23 cellular contexts compared by ENCODE assay signal in genomic region chr3:183481582-183481981, GRCh38. TPM values are rescaled to one million over a fixed set of nuclear protein-coding genes. Genes with fewer than 3 reads are reported as not detected.
A peak's percentile ranks its signal among the peaks of the same experiment; 100 is the strongest.
DNase-seq lines count a peak whose midpoint lies in the region; ATAC-seq, FAIRE-seq and TF ChIP-seq lines count a peak whose summit lies in the region.
"Had no signal": no experiment of that assay in that cellular context is flagged by ENCODE, and none has a peak within 500 bp of the region (broad histone marks: within the 10 kb centered on the region; RNA-seq: fewer than 3 reads in every experiment).

No MANE protein-coding gene starts in this region.

- H3K4me3 ChIP-seq in GM23248: no peak overlapping the region
- H3K4me3 ChIP-seq in keratinocyte (ENCODE audit: control insufficient read depth in 2 of 3, extremely low read depth in 1 of 3, insufficient read depth in 2 of 3, low read depth in 1 of 3, low read length in 3 of 3): no peak overlapping the region
- no peak overlapping the region for H3K4me3 ChIP-seq in prostate gland
- no peak overlapping the region for H3K4me3 ChIP-seq in suprapubic skin
- H3K4me3 ChIP-seq: A549, left ventricle myocardium inferior, Peyer's patch, upper lobe of right lung had no signal

- H3K9ac ChIP-seq in GM23248: no peak overlapping the region
- peak overlapping the region; percentile 54 for H3K9ac ChIP-seq in keratinocyte (ENCODE audit: control insufficient read depth, extremely low read depth, insufficient read depth, low read length)

- DNase-seq in NCI-H82 (lab: John Stamatoyannopoulos, UW) (peak; percentile 44), NCI-H82 treated with DMSO at 0.1 percent for 48 hours (lab: John Stamatoyannopoulos, UW; ENCODE audit: unreplicated experiment) (no peak), GM23248 (peak; percentile 64), keratinocyte (ENCODE audit: low read depth, low spot score) (no peak), prostate gland (ENCODE audit: low spot score) (no peak), suprapubic skin (ENCODE audit: low spot score in 2 of 2) (no peak), COR-L47 (lab: John Stamatoyannopoulos, UW) (no peak)
- DNase-seq: activated CD8-positive, alpha-beta memory T cell treated with anti-CD3 and anti-CD28 coated beads, Interleukin-2, amount 50 U/mL, for 4 hours; CD4-positive, alpha-beta T cell; DMS79 treated with DMSO at 0.1 percent for 48 hours; foreskin fibroblast; left ventricle myocardium inferior; NCI-H1930; NCI-H69; stimulated activated naive CD4-positive, alpha-beta T cell treated with Interleukin-2 at 50 U/mL for 16 hours; SW 1271; upper lobe of right lung had no signal

- H3K4me2 ChIP-seq in GM23248 (ENCODE audit: unreplicated experiment): no peak overlapping the region
- peak overlapping the region; percentile 57 for H3K4me2 ChIP-seq in keratinocyte (ENCODE audit: control insufficient read depth, extremely low read depth, insufficient read depth, low read depth, low read length)
- H3K4me2 ChIP-seq: A549 had no signal

- ATAC-seq in activated T-helper 17 cell treated with anti-CD3 and anti-CD28 coated beads, Interleukin-2, amount 50 U/mL, for 72 hours (replicated peaks): peak; percentile 98
- ATAC-seq: A549, upper lobe of right lung had no signal

- intact Hi-C loops in prostate gland (cut with DNase I): no loop called here

- H3K9me3 Mint-ChIP-seq in activated T-helper 17 cell treated with anti-CD3 and anti-CD28 coated beads, Interleukin-2, amount 50 U/mL, for 72 hours: no peaks in the 10 kb centered on the region
- H3K9me3 Mint-ChIP-seq: CD4-positive, alpha-beta T cell; central memory CD8-positive, alpha-beta T cell had no signal

- H3K9me2 ChIP-seq in GM23248 (ENCODE audit: insufficient read depth): no peaks in the 10 kb centered on the region

- FAIRE-seq in keratinocyte (lab: Jason Lieb, UNC): peak; percentile 98
- FAIRE-seq: A549, GM19239 had no signal

- no peaks in the 10 kb centered on the region for H3K36me3 ChIP-seq in GM23248 (ENCODE audit: low read depth)
- no peaks in the 10 kb centered on the region for H3K36me3 ChIP-seq in keratinocyte (ENCODE audit: control insufficient read depth in 2 of 2, extremely low read depth in 1 of 2, insufficient read depth in 2 of 2, low read length in 2 of 2)
- no peaks in the 10 kb centered on the region for H3K36me3 ChIP-seq in prostate gland
- no peaks in the 10 kb centered on the region for H3K36me3 ChIP-seq in suprapubic skin
- H3K36me3 ChIP-seq: left ventricle myocardium inferior, Peyer's patch, upper lobe of right lung had no signal

- H2AFZ ChIP-seq in GM23248: no peak overlapping the region
- no peak overlapping the region for H2AFZ ChIP-seq in keratinocyte (ENCODE audit: control insufficient read depth, low read length)

- dilution Hi-C loops in keratinocyte (cut with MboI; ENCODE audit: extremely low pct_ligation_motif_present, low sequenced_read_pairs): no loop called here

- no peak for TF ChIP-seq CTCF in keratinocyte (optimal IDR thresholded peaks at IDR 0.05 in 1 of 3, IDR thresholded peaks at IDR 0.05 in 1 of 3, conservative IDR thresholded peaks at IDR 0.05 in 1 of 3; ENCODE audit: extremely low read depth in 1 of 3, insufficient read depth in 2 of 3, low read length in 3 of 3)
- no peak for TF ChIP-seq CTCF in prostate gland (IDR thresholded peaks at IDR 0.05)
- TF ChIP-seq CTCF in suprapubic skin (IDR thresholded peaks at IDR 0.05): no peak

- no peaks in the 10 kb centered on the region for H3K27me3 Mint-ChIP-seq in activated T-helper 17 cell treated with anti-CD3 and anti-CD28 coated beads, Interleukin-2, amount 50 U/mL, for 72 hours
- H3K27me3 Mint-ChIP-seq: CD4-positive, alpha-beta T cell; central memory CD8-positive, alpha-beta T cell had no signal

- in situ Hi-C loops in GM23248 (cut with MboI): no loop called here

- H3K9me3 ChIP-seq in GM23248 (ENCODE audit: low read depth) (no peaks in the 10 kb centered on the region), keratinocyte (ENCODE audit: control insufficient read depth, low read depth, low read length) (no peaks in the 10 kb centered on the region), prostate gland (no peaks in the 10 kb centered on the region), suprapubic skin (no peaks in the 10 kb centered on the region)
- H3K9me3 ChIP-seq: A549, left ventricle myocardium inferior, Peyer's patch, upper lobe of right lung had no signal

- peak overlapping the region; percentile 80 for H3K27ac Mint-ChIP-seq in activated T-helper 17 cell treated with anti-CD3 and anti-CD28 coated beads, Interleukin-2, amount 50 U/mL, for 72 hours
- H3K27ac Mint-ChIP-seq: CD4-positive, alpha-beta T cell had no signal

- TF ChIP-seq EP300 in suprapubic skin (IDR thresholded peaks at IDR 0.05): no peak

- peaks cover 17% of the 10 kb centered on the region for H3F3A ChIP-seq in GM23248 (ENCODE audit: insufficient read depth)

- H3K27me3 ChIP-seq in GM23248 (replicated peaks; ENCODE audit: insufficient read depth) (no peaks in the 10 kb centered on the region), keratinocyte (ENCODE audit: control insufficient read depth, extremely low read depth, insufficient read depth, low read length) (no peaks in the 10 kb centered on the region), prostate gland (replicated peaks; ENCODE audit: insufficient read depth) (no peaks in the 10 kb centered on the region), suprapubic skin (no peaks in the 10 kb centered on the region)
- H3K27me3 ChIP-seq: Peyer's patch, upper lobe of right lung had no signal

- TF ChIP-seq POLR2A in prostate gland (IDR thresholded peaks at IDR 0.05): no peak
- no peak for TF ChIP-seq POLR2A in suprapubic skin (IDR thresholded peaks at IDR 0.05)

- H3K36me3 Mint-ChIP-seq in activated T-helper 17 cell treated with anti-CD3 and anti-CD28 coated beads, Interleukin-2, amount 50 U/mL, for 72 hours (ENCODE audit: low read depth): no peaks in the 10 kb centered on the region

- no peaks in the 10 kb centered on the region for H3K9me1 ChIP-seq in keratinocyte (ENCODE audit: control insufficient read depth, extremely low read depth, insufficient read depth, low read length)

- H3K4me1 ChIP-seq in GM23248 (ENCODE audit: insufficient read depth) (peaks cover 10% of the 10 kb centered on the region; the same call in 1 of the 2 replicates), keratinocyte (ENCODE audit: control insufficient read depth, extremely low read depth, insufficient read depth, low read length) (peaks cover 33% of the 10 kb centered on the region), prostate gland (replicated peaks) (no peaks in the 10 kb centered on the region), suprapubic skin (peaks cover 4% of the 10 kb centered on the region)
- H3K4me1 ChIP-seq: A549, Peyer's patch had no signal

- H3K4me3 Mint-ChIP-seq in activated T-helper 17 cell treated with anti-CD3 and anti-CD28 coated beads, Interleukin-2, amount 50 U/mL, for 72 hours: peak overlapping the region; percentile 48
- H3K4me3 Mint-ChIP-seq: CD4-positive, alpha-beta T cell; central memory CD8-positive, alpha-beta T cell had no signal

- H3K4me1 Mint-ChIP-seq in activated T-helper 17 cell treated with anti-CD3 and anti-CD28 coated beads, Interleukin-2, amount 50 U/mL, for 72 hours: peaks cover 14% of the 10 kb centered on the region
- H3K4me1 Mint-ChIP-seq: central memory CD8-positive, alpha-beta T cell had no signal

- H3K79me2 ChIP-seq in GM23248 (ENCODE audit: insufficient read depth): no peaks in the 10 kb centered on the region
- H3K79me2 ChIP-seq in keratinocyte (ENCODE audit: control insufficient read depth, insufficient read depth, low read length): no peaks in the 10 kb centered on the region

- H4K20me1 ChIP-seq in GM23248 (ENCODE audit: insufficient read depth) (no peaks in the 10 kb centered on the region), keratinocyte (ENCODE audit: control insufficient read depth, extremely low read depth, insufficient read depth, low read length) (no peaks in the 10 kb centered on the region)

- WGBS in GM23248 (ENCODE audit: low coverage in 1 of 2, low lambda C conversion rate in 2 of 2, missing lambda C conversion rate in 2 of 2), 2 experiments: 29 to 30% methylated on average over 8 of the region's 8 CpGs
- 43% methylated on average over 8 of the region's 8 CpGs for WGBS in prostate gland
- WGBS in suprapubic skin: 34% methylated on average over 8 of the region's 8 CpGs

- H3K27ac ChIP-seq in GM23248 (no peak overlapping the region), keratinocyte (ENCODE audit: control insufficient read depth, insufficient read depth, low read length) (peak overlapping the region; percentile 90), prostate gland (no peak overlapping the region), suprapubic skin (no peak overlapping the region)
- H3K27ac ChIP-seq: A549, left ventricle myocardium inferior, Peyer's patch, upper lobe of right lung, VCaP had no signal

RNA-seq across cellular contexts. Expression of gene MCF2L2, which starts 53.2 kb away (rescaled TPM):
- not detected in 2 replicates for total RNA-seq in GM23248 (2014; rRNA removed; shearing (Covaris generic))
- polyA plus RNA-seq in GM23248 (2016; fragmentation: Nextera tagmentation; extraction: Ambion mirVana): 0.03 TPM in 1 of 2 replicates, not detected in the other
- 1 to 10 TPM; 9.0 to 10.0 TPM for total RNA-seq in activated T-helper 17 cell treated with anti-CD3 and anti-CD28 coated beads, Interleukin-2, amount 50 U/mL, for 72 hours
- 0.04 to 0.26 TPM (median 0.05 TPM) in 3 replicates for polyA plus RNA-seq in keratinocyte
- polyA plus RNA-seq in keratinocyte (2011; ENCODE audit: low read depth): 0.50 TPM
- 0.17 and 0.22 TPM in 2 replicates for polyA plus RNA-seq in keratinocyte (2011; cell fraction: cytosol; rRNA removed)
- 0.29 and 0.55 TPM in 2 replicates for polyA plus RNA-seq in keratinocyte (2011; cell fraction: nucleus; rRNA removed)
- polyA plus RNA-seq in keratinocyte (2012; ENCODE audit: low replicate concordance): 0.11 and 1.1 TPM in 2 replicates
- polyA minus RNA-seq in keratinocyte: 0.38 to 1.1 TPM (median 0.46 TPM) in 3 replicates
- not detected for polyA minus RNA-seq in keratinocyte (2011; cell fraction: cytosol; rRNA and poly(A)+ RNA removed)
- 0.21 and 0.31 TPM in 2 replicates for polyA minus RNA-seq in keratinocyte (2011; cell fraction: nucleus; rRNA and poly(A)+ RNA removed)
- 1 to 10 TPM in 1 of 2 donors, under 1 TPM in 1; 0.41 to 4.0 TPM for total RNA-seq in prostate gland
- total RNA-seq in suprapubic skin: 1 to 10 TPM in 1 of 4 donors, under 1 TPM in 3; 0.36 to 2.2 (median 0.64) TPM

Comparison
In these comparisons a context has a peak if more than half of its experiments do, and no peak if none do; other contexts are left out.
1. DNase-seq: peak in NCI-H82 (single experiment) and GM23248 (single experiment); none in NCI-H82 treated with DMSO at 0.1 percent for 48 hours (single experiment), keratinocyte (single experiment), prostate gland (single experiment), suprapubic skin (0 of 2) and COR-L47 (single experiment).